In the genomic region with DNA sequence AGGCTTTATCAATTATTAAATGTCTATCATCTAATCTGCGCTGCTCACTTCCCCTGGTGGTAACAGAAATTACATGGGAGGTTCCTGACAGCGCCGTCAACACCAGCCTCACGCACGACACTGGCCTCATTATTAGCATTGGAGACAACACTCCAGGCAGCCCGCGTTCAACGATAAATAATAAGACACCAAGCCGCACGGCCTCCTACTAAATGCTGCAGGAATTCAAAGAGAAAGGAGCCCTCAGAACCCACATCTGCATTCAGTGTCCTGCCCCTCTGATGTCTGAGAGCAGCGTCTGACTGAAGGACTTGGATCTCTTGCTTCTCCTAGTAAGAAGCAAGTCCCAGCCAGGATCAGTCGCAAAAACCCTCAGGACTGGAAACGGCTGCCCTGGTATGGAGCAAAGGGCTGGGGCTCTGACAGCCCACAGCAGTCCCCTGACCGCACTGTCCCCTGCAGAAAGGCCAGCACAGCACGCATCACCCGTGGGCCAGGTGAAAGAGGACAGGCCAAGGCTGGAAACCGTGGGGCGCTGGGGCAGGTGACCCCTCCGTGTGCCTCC, we compare ENCODE assay signal across 21 cellular contexts.
"Had no signal": no experiment of that assay in that cellular context is flagged by ENCODE, and none has a peak within 500 bp of the region (broad histone marks: within the 10 kb centered on the region; RNA-seq: fewer than 3 reads in every experiment).

No MANE protein-coding gene starts in this region.

- H3K4me1 ChIP-seq: colonic mucosa had no signal

- H3K9me3 Mint-ChIP-seq: neural crest cell; stimulated activated naive CD8-positive, alpha-beta T cell treated with anti-CD3 and anti-CD28 coated beads, Interleukin-15, Interleukin-2, amounts not matched to agents 100 ng/mL and 50 ng/mL, for 24 hours had no signal

- DNase-seq: activated CD4-positive, alpha-beta T cell treated with anti-CD3 and anti-CD28 coated beads, Interleukin-2, amount 10 ng/mL, durations not matched to agents 7 days and 5 days; activated CD4-positive, CD25-positive, alpha-beta regulatory T cell treated with anti-CD3 and anti-CD28 coated beads, Interleukin-2, amount 50 U/mL, for 72 hours; activated CD8-positive, alpha-beta memory T cell treated with anti-CD3 and anti-CD28 coated beads, Interleukin-2, amount 10 ng/mL, durations not matched to agents 7 days and 5 days; activated CD8-positive, alpha-beta T cell treated with anti-CD3 and anti-CD28 coated beads for 36 hours; activated gamma-delta T cell treated with Interleukin-2 at 50 U/mL for 16 hours; activated T-cell treated with anti-CD3 and anti-CD28 coated beads for 4 hours; colonic mucosa; dorsolateral prefrontal cortex; heart right ventricle; kidney glomerular epithelial cell; stimulated activated CD4-positive, alpha-beta T cell treated with anti-CD3 and anti-CD28 coated beads, Interleukin-12 subunit alpha, Interleukin-12 subunit beta, amount 100 ng/mL, for 4 hours; stimulated activated CD4-positive, alpha-beta T cell treated with anti-CD3 and anti-CD28 coated beads, Interleukin-4, amount 100 ng/mL, for 4 hours; substantia nigra; T-helper 1 cell; thyroid gland; WERI-Rb-1 had no signal

- H3K36me3 Mint-ChIP-seq: activated naive CD8-positive, alpha-beta T cell had no signal

- H3K9me3 ChIP-seq: colonic mucosa, heart right ventricle, right atrium auricular region, thyroid gland had no signal

- H3K36me3 ChIP-seq: colonic mucosa, heart right ventricle, right atrium auricular region, thyroid gland, WERI-Rb-1 had no signal

- H3K4me3 ChIP-seq: colonic mucosa, dorsolateral prefrontal cortex, heart right ventricle, right atrium auricular region, thyroid gland had no signal

- H3K27ac Mint-ChIP-seq: activated CD4-positive, alpha-beta T cell treated with anti-CD3 and anti-CD28 coated beads, Interleukin-2, amount 10 ng/mL, durations not matched to agents 7 days and 5 days; activated CD8-positive, alpha-beta memory T cell treated with anti-CD3 and anti-CD28 coated beads, Interleukin-2, amount 10 ng/mL, durations not matched to agents 7 days and 5 days; activated CD8-positive, alpha-beta T cell treated with anti-CD3 and anti-CD28 coated beads for 36 hours; activated naive CD8-positive, alpha-beta T cell; stimulated activated naive CD8-positive, alpha-beta T cell treated with anti-CD3 and anti-CD28 coated beads, Interleukin-15, Interleukin-2, amounts not matched to agents 100 ng/mL and 50 ng/mL, for 24 hours had no signal

- H3K27me3 ChIP-seq: colonic mucosa, heart right ventricle, right atrium auricular region, thyroid gland had no signal

- ATAC-seq: activated CD8-positive, alpha-beta memory T cell treated with anti-CD3 and anti-CD28 coated beads, Interleukin-2, amount 10 ng/mL, durations not matched to agents 7 days and 5 days; activated CD8-positive, alpha-beta T cell treated with anti-CD3 and anti-CD28 coated beads for 36 hours; heart right ventricle had no signal

- H3K27ac ChIP-seq: colonic mucosa, dorsolateral prefrontal cortex, epithelial cell of prostate, heart right ventricle, right atrium auricular region, thyroid gland, WERI-Rb-1 had no signal
